In the genomic region with DNA sequence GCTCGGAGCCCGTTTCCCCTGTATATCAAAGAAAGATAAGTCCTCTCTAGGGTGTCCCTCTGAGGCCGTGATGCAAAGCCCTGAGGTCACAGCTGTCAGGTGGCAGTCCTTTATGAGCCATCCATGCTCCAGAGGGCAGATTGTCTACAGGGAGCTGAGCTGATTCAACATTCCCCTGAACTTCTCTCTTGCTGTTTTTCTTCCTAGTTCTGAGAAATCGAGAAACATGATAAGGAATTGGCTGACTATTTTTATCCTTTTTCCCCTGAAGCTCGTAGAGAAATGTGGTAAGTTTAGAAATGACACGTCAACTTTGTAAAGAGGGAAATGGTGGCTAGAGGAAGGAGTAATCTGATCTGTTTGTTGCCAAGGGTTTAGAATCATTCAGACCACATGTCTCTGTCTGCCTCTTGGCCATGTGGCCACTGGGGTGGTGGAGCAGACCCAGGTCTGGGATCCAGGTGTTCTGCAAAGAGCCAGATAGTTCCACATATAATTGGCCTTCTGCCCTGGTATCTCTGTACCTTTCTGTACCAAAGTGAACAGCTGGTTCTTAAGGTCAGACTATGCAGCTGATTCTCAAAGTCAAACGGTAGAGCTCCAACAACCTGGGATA, we compare ENCODE assay signal across 9 cellular contexts. TPM values are rescaled to one million over a fixed set of nuclear protein-coding genes. Genes with fewer than 3 reads are reported as not detected.
DNase-seq lines count a peak whose midpoint lies in the region; ATAC-seq, FAIRE-seq and TF ChIP-seq lines count a peak whose summit lies in the region.
"Had no signal": no experiment of that assay in that cellular context is flagged by ENCODE, and none has a peak within 500 bp of the region (broad histone marks: within the 10 kb centered on the region; RNA-seq: fewer than 3 reads in every experiment).

No MANE protein-coding gene starts in this region.

- H3K27ac ChIP-seq in keratinocyte (ENCODE audit: control insufficient read depth, insufficient read depth, low read length), result no peak overlapping the region
- H3K27ac ChIP-seq: SJSA1 had no signal

- H4K20me1 ChIP-seq in keratinocyte (ENCODE audit: control insufficient read depth, extremely low read depth, insufficient read depth, low read length), result no peaks in the 10 kb centered on the region

- H3K36me3 ChIP-seq in keratinocyte (ENCODE audit: control insufficient read depth in 2 of 2, extremely low read depth in 1 of 2, insufficient read depth in 2 of 2, low read length in 2 of 2), result peaks cover 4 to 10% of the 10 kb centered on the region in 2 experiments

- POLR2A ChIA-PET in WTC11 (lab: Charles Lee), result no interaction called here

- H3K4me3 ChIP-seq in keratinocyte (ENCODE audit: control insufficient read depth in 2 of 3, extremely low read depth in 1 of 3, insufficient read depth in 2 of 3, low read depth in 1 of 3, low read length in 3 of 3), result no peak overlapping the region
- H3K4me3 ChIP-seq: SJSA1 had no signal

- dilution Hi-C loops in keratinocyte (cut with MboI; ENCODE audit: extremely low pct_ligation_motif_present, low sequenced_read_pairs), result no loop called here

- DNase-seq in stimulated activated CD4-positive, alpha-beta T cell treated with anti-CD3 and anti-CD28 coated beads, Interleukin-15, amount 100 ng/mL, for 24 hours, result peak; percentile 66
- DNase-seq in stimulated activated CD4-positive, alpha-beta T cell treated with anti-CD3 and anti-CD28 coated beads, Interleukin-4, amount 100 ng/mL, for 1 hour, result no peak
- DNase-seq in WTC11 (ENCODE audit: low spot score) (no peak), keratinocyte (ENCODE audit: low read depth, low spot score) (no peak), SK-N-DZ (ENCODE audit: low spot score) (no peak), NCI-H345 treated with DMSO at 0.1 percent for 48 hours (lab: John Stamatoyannopoulos, UW; ENCODE audit: unreplicated experiment) (no peak), GM13976 (ENCODE audit: low spot score) (no peak)

- TF ChIP-seq CTCF in WTC11 (IDR thresholded peaks at IDR 0.05) (no peak), keratinocyte (optimal IDR thresholded peaks at IDR 0.05 in 1 of 3, IDR thresholded peaks at IDR 0.05 in 1 of 3, conservative IDR thresholded peaks at IDR 0.05 in 1 of 3; ENCODE audit: extremely low read depth in 1 of 3, insufficient read depth in 2 of 3, low read length in 3 of 3) (no peak), GM13976 (IDR thresholded peaks at IDR 0.05; ENCODE audit: borderline replicate concordance, control extremely low read depth, extremely low read depth, insufficient read depth, missing control alignments) (no peak)

- FAIRE-seq in keratinocyte (lab: Jason Lieb, UNC), result peak; percentile 67

- H3K4me1 ChIP-seq in keratinocyte (ENCODE audit: control insufficient read depth, extremely low read depth, insufficient read depth, low read length), result peaks cover 5% of the 10 kb centered on the region

- H3K4me2 ChIP-seq in keratinocyte (ENCODE audit: control insufficient read depth, extremely low read depth, insufficient read depth, low read depth, low read length), result no peak overlapping the region

- H3K9me3 ChIP-seq in keratinocyte (ENCODE audit: control insufficient read depth, low read depth, low read length), result no peaks in the 10 kb centered on the region
- H3K9me3 ChIP-seq: SJSA1 had no signal

- no peaks in the 10 kb centered on the region for H3K9me3 Mint-ChIP-seq in WTC11

- peaks cover 25% of the 10 kb centered on the region for H3K4me1 Mint-ChIP-seq in WTC11

- H3K27me3 Mint-ChIP-seq in WTC11 (ENCODE audit: low read depth), result no peaks in the 10 kb centered on the region

- ATAC-seq in WTC11 (no peak), HG02840 (IDR thresholded peaks at IDR 0.05; ENCODE audit: low FRiP score, unreplicated experiment) (no peak)

- H3K9me1 ChIP-seq in keratinocyte (ENCODE audit: control insufficient read depth, extremely low read depth, insufficient read depth, low read length), result peaks cover 2% of the 10 kb centered on the region

- peaks cover 9% of the 10 kb centered on the region for H3K79me2 ChIP-seq in keratinocyte (ENCODE audit: control insufficient read depth, insufficient read depth, low read length)

- H3K9ac ChIP-seq in keratinocyte (ENCODE audit: control insufficient read depth, extremely low read depth, insufficient read depth, low read length), result no peak overlapping the region

- H3K4me3 Mint-ChIP-seq in WTC11, result no peak overlapping the region

- H3K36me3 Mint-ChIP-seq in WTC11, result peaks cover 3% of the 10 kb centered on the region; the same call in 1 of the 2 replicates

- no peaks in the 10 kb centered on the region for H3K27me3 ChIP-seq in keratinocyte (ENCODE audit: control insufficient read depth, extremely low read depth, insufficient read depth, low read length)
- H3K27me3 ChIP-seq: SJSA1 had no signal

- no peak overlapping the region for H2AFZ ChIP-seq in keratinocyte (ENCODE audit: control insufficient read depth, low read length)

- CTCF ChIA-PET in WTC11 (lab: Charles Lee), result no interaction called here

- in situ Hi-C loops in GM13976 (cut with MboI; ENCODE audit: low sequenced_read_pairs, unreplicated experiment), result loop anchor here (5.0 to 25.0 kb wide), 2 partner anchors 48 to 603 kb away; no protein-coding TSS in a partner anchor

- peak overlapping the region; percentile 59 for H3K27ac Mint-ChIP-seq in WTC11

RNA-seq across cellular contexts. Expression of a gene that starts 3.5 kb away (rescaled TPM):
- total RNA-seq in WTC11 (2021), result 10.7 to 11.9 TPM (median 11.8 TPM) in 3 replicates
- polyA plus RNA-seq in keratinocyte, result 7.4 to 10.3 TPM (median 10.2 TPM) in 3 replicates
- polyA plus RNA-seq in keratinocyte (2011; ENCODE audit: low read depth), result 4.1 TPM
- 5.6 and 6.5 TPM in 2 replicates for polyA plus RNA-seq in keratinocyte (2011; cell fraction: cytosol; rRNA removed)
- 16.0 and 21.7 TPM in 2 replicates for polyA plus RNA-seq in keratinocyte (2011; cell fraction: nucleus; rRNA removed)
- polyA plus RNA-seq in keratinocyte (2012; ENCODE audit: low replicate concordance), result 10.6 and 12.6 TPM in 2 replicates
- polyA minus RNA-seq in keratinocyte, result 7.1 to 9.1 TPM (median 8.1 TPM) in 3 replicates
- 13.0 TPM for polyA minus RNA-seq in keratinocyte (2011; cell fraction: cytosol; rRNA and poly(A)+ RNA removed)
- 11.8 and 13.7 TPM in 2 replicates for polyA minus RNA-seq in keratinocyte (2011; cell fraction: nucleus; rRNA and poly(A)+ RNA removed)
- 38.1 and 38.3 TPM in 2 replicates for polyA plus RNA-seq in SK-N-DZ (2014; cell fraction: cytosol; rRNA removed)
- polyA plus RNA-seq in SK-N-DZ (2014; cell fraction: nucleus; rRNA removed), result 61.2 and 68.7 TPM in 2 replicates

RNA-seq across cellular contexts. Expression of a gene that starts 4.0 kb away (rescaled TPM):
- total RNA-seq in WTC11 (2021), result 29.0 to 29.3 TPM (median 29.2 TPM) in 3 replicates
- polyA plus RNA-seq in keratinocyte, result 9.2 to 11.8 TPM (median 11.0 TPM) in 3 replicates
- 1.5 TPM for polyA plus RNA-seq in keratinocyte (2011; ENCODE audit: low read depth)
- 6.3 and 7.5 TPM in 2 replicates for polyA plus RNA-seq in keratinocyte (2011; cell fraction: cytosol; rRNA removed)
- polyA plus RNA-seq in keratinocyte (2011; cell fraction: nucleus; rRNA removed), result 12.6 and 15.6 TPM in 2 replicates
- 4.4 and 9.3 TPM in 2 replicates for polyA plus RNA-seq in keratinocyte (2012; ENCODE audit: low replicate concordance)
- 19.0 to 25.2 TPM (median 19.5 TPM) in 3 replicates for polyA minus RNA-seq in keratinocyte
- polyA minus RNA-seq in keratinocyte (2011; cell fraction: cytosol; rRNA and poly(A)+ RNA removed), result 11.9 TPM
- polyA minus RNA-seq in keratinocyte (2011; cell fraction: nucleus; rRNA and poly(A)+ RNA removed), result 12.6 and 15.1 TPM in 2 replicates
- 29.7 and 32.4 TPM in 2 replicates for polyA plus RNA-seq in SK-N-DZ (2014; cell fraction: cytosol; rRNA removed)
- polyA plus RNA-seq in SK-N-DZ (2014; cell fraction: nucleus; rRNA removed), result 15.1 and 17.5 TPM in 2 replicates

RNA-seq across cellular contexts. Expression of a gene that starts 28.3 kb away (rescaled TPM):
- 71.9 to 76.9 TPM (median 76.2 TPM) in 3 replicates for total RNA-seq in WTC11 (2021)
- polyA plus RNA-seq in keratinocyte, result 105 to 197 TPM (median 126 TPM) in 3 replicates
- polyA plus RNA-seq in keratinocyte (2011; ENCODE audit: low read depth), result 61.1 TPM
- 211 and 254 TPM in 2 replicates for polyA plus RNA-seq in keratinocyte (2011; cell fraction: cytosol; rRNA removed)
- polyA plus RNA-seq in keratinocyte (2011; cell fraction: nucleus; rRNA removed), result 86.6 and 95.3 TPM in 2 replicates
- 148 and 244 TPM in 2 replicates for polyA plus RNA-seq in keratinocyte (2012; ENCODE audit: low replicate concordance)
- polyA minus RNA-seq in keratinocyte, result 105 to 182 TPM (median 114 TPM) in 3 replicates
- 407 TPM for polyA minus RNA-seq in keratinocyte (2011; cell fraction: cytosol; rRNA and poly(A)+ RNA removed)
- polyA minus RNA-seq in keratinocyte (2011; cell fraction: nucleus; rRNA and poly(A)+ RNA removed), result 50.0 and 54.6 TPM in 2 replicates
- 45.7 and 61.2 TPM in 2 replicates for polyA plus RNA-seq in SK-N-DZ (2014; cell fraction: cytosol; rRNA removed)
- 27.5 and 33.3 TPM in 2 replicates for polyA plus RNA-seq in SK-N-DZ (2014; cell fraction: nucleus; rRNA removed)

RNA-seq across cellular contexts. Expression of a gene that starts 28.5 kb away (rescaled TPM):
- 81.2 to 89.7 TPM (median 86.0 TPM) in 3 replicates for total RNA-seq in WTC11 (2021)
- polyA plus RNA-seq in keratinocyte, result 35.4 to 47.4 TPM (median 36.6 TPM) in 3 replicates
- polyA plus RNA-seq in keratinocyte (2011; ENCODE audit: low read depth), result 41.4 TPM
- 26.5 and 57.1 TPM in 2 replicates for polyA plus RNA-seq in keratinocyte (2011; cell fraction: cytosol; rRNA removed)
- 15.5 and 22.9 TPM in 2 replicates for polyA plus RNA-seq in keratinocyte (2011; cell fraction: nucleus; rRNA removed)
- polyA plus RNA-seq in keratinocyte (2012; ENCODE audit: low replicate concordance), result 45.2 and 58.0 TPM in 2 replicates
- polyA minus RNA-seq in keratinocyte, result 5.1 to 9.4 TPM (median 5.2 TPM) in 3 replicates
- 42.4 TPM for polyA minus RNA-seq in keratinocyte (2011; cell fraction: cytosol; rRNA and poly(A)+ RNA removed)
- 6.1 and 10.6 TPM in 2 replicates for polyA minus RNA-seq in keratinocyte (2011; cell fraction: nucleus; rRNA and poly(A)+ RNA removed)
- polyA plus RNA-seq in SK-N-DZ (2014; cell fraction: cytosol; rRNA removed), result 52.3 and 64.4 TPM in 2 replicates
- polyA plus RNA-seq in SK-N-DZ (2014; cell fraction: nucleus; rRNA removed), result 29.8 and 34.7 TPM in 2 replicates

RNA-seq across cellular contexts. Expression of a gene that starts 30.9 kb away (rescaled TPM):
- total RNA-seq in WTC11 (2021), result 4.4 to 6.1 TPM (median 4.7 TPM) in 3 replicates
- 1.3 to 2.2 TPM (median 1.5 TPM) in 3 replicates for polyA plus RNA-seq in keratinocyte
- polyA plus RNA-seq in keratinocyte (2011; ENCODE audit: low read depth), result 1.6 TPM
- polyA plus RNA-seq in keratinocyte (2011; cell fraction: cytosol; rRNA removed), result 0.70 and 0.85 TPM in 2 replicates
- 7.6 and 10.0 TPM in 2 replicates for polyA plus RNA-seq in keratinocyte (2011; cell fraction: nucleus; rRNA removed)
- 0.87 and 2.2 TPM in 2 replicates for polyA plus RNA-seq in keratinocyte (2012; ENCODE audit: low replicate concordance)
- polyA minus RNA-seq in keratinocyte, result 1.2 to 4.6 TPM (median 3.4 TPM) in 3 replicates
- polyA minus RNA-seq in keratinocyte (2011; cell fraction: cytosol; rRNA and poly(A)+ RNA removed), result 0.58 TPM
- polyA minus RNA-seq in keratinocyte (2011; cell fraction: nucleus; rRNA and poly(A)+ RNA removed), result 2.7 and 4.2 TPM in 2 replicates
- 4.3 and 5.2 TPM in 2 replicates for polyA plus RNA-seq in SK-N-DZ (2014; cell fraction: cytosol; rRNA removed)
- polyA plus RNA-seq in SK-N-DZ (2014; cell fraction: nucleus; rRNA removed), result 10.1 and 15.1 TPM in 2 replicates
